41 cellular contexts compared by ENCODE assay signal in genomic region chr20:11011653-11012052, GRCh38.
"Had no signal": no experiment of that assay in that cellular context is flagged by ENCODE, and none has a peak within 500 bp of the region (broad histone marks: within the 10 kb centered on the region; RNA-seq: fewer than 3 reads in every experiment).

No MANE protein-coding gene starts in this region.

- H3K4me3 Mint-ChIP-seq: activated naive CD4-positive, alpha-beta T cell treated with anti-CD3 and anti-CD28 coated beads for 36 hours; activated naive CD4-positive, alpha-beta T cell treated with anti-CD3 and anti-CD28 coated beads, Interleukin-2, amount 10 ng/mL, durations not matched to agents 7 days and 5 days; activated naive CD4-positive, alpha-beta T cell treated with anti-CD3 and anti-CD28 coated beads, Interleukin-2, amount 50 U/mL, for 24 hours; activated naive CD8-positive, alpha-beta T cell; activated naive CD8-positive, alpha-beta T cell treated with anti-CD3 and anti-CD28 coated beads for 36 hours; activated naive CD8-positive, alpha-beta T cell treated with anti-CD3 and anti-CD28 coated beads, Interleukin-2, amount 10 ng/mL, durations not matched to agents 7 days and 5 days; activated naive CD8-positive, alpha-beta T cell treated with anti-CD3 and anti-CD28 coated beads, Interleukin-2, amount 50 U/mL, for 24 hours; activated T-cell treated with anti-CD3 and anti-CD28 coated beads, Interleukin-2, amount 50 U/mL, for 24 hours; activated T-cell treated with anti-CD3 and anti-CD28 coated beads, Interleukin-2, amount 50 U/mL, for 4 hours; activated T-cell treated with anti-CD3 and anti-CD28 coated beads, Interleukin-2, amount 50 U/mL, for 72 hours; activated T-helper 1 cell treated with anti-CD3 and anti-CD28 coated beads, Interleukin-12 subunit alpha, Interleukin-12 subunit beta, Interleukin-2, Interleukin-4 antibody, amounts not matched to agents 30 ng/mL and 10 ng/mL and 1 ng/mL, durations not matched to agents 14 hours and 24 hours and 36 hours; activated T-helper 17 cell treated with anti-CD3 and anti-CD28 coated beads, Interleukin-2, amount 50 U/mL, for 72 hours; brain; central memory CD8-positive, alpha-beta T cell had no signal

- H3K27me3 Mint-ChIP-seq: activated naive CD4-positive, alpha-beta T cell treated with anti-CD3 and anti-CD28 coated beads, Interleukin-2, amount 10 ng/mL, durations not matched to agents 7 days and 5 days; activated naive CD4-positive, alpha-beta T cell treated with anti-CD3 and anti-CD28 coated beads, Interleukin-2, amount 50 U/mL, for 24 hours; activated naive CD8-positive, alpha-beta T cell; activated naive CD8-positive, alpha-beta T cell treated with anti-CD3 and anti-CD28 coated beads for 36 hours; activated naive CD8-positive, alpha-beta T cell treated with anti-CD3 and anti-CD28 coated beads, Interleukin-2, amount 10 ng/mL, durations not matched to agents 7 days and 5 days; activated naive CD8-positive, alpha-beta T cell treated with anti-CD3 and anti-CD28 coated beads, Interleukin-2, amount 50 U/mL, for 24 hours; activated T-cell treated with anti-CD3 and anti-CD28 coated beads, Interleukin-2, amount 50 U/mL, for 24 hours; activated T-helper 17 cell treated with anti-CD3 and anti-CD28 coated beads, Interleukin-2, amount 50 U/mL, for 72 hours; brain; central memory CD8-positive, alpha-beta T cell had no signal

- H3K27me3 ChIP-seq: adrenal gland, ascending aorta, body of pancreas, brain microvascular endothelial cell, breast epithelium, cardiac muscle cell had no signal

- H3K27ac ChIP-seq: adrenal gland, ascending aorta, body of pancreas, brain microvascular endothelial cell, cardiac muscle cell had no signal

- ATAC-seq: activated naive CD4-positive, alpha-beta T cell treated with anti-CD3 and anti-CD28 coated beads, Interleukin-2, amount 50 U/mL, for 72 hours; activated naive CD8-positive, alpha-beta T cell treated with anti-CD3 and anti-CD28 coated beads, Interleukin-2, amount 50 U/mL, for 24 hours; activated T-cell treated with anti-CD3 and anti-CD28 coated beads, Interleukin-2, amount 50 U/mL, for 4 hours; activated T-cell treated with anti-CD3 and anti-CD28 coated beads, Interleukin-2, amount 50 U/mL, for 72 hours; activated T-helper 17 cell treated with anti-CD3 and anti-CD28 coated beads, Interleukin-2, amount 50 U/mL, for 72 hours; body of pancreas had no signal

- DNase-seq: activated effector memory CD4-positive, alpha-beta T cell treated with anti-CD3 and anti-CD28 coated beads, Interleukin-2, amount 50 U/mL, for 16 hours; activated effector memory CD4-positive, alpha-beta T cell treated with Interleukin-2 at 50 U/mL for 16 hours; activated gamma-delta T cell; activated gamma-delta T cell treated with Interleukin-2 at 50 U/mL for 16 hours; activated naive CD4-positive, alpha-beta T cell; activated naive CD4-positive, alpha-beta T cell treated with anti-CD3 and anti-CD28 coated beads for 36 hours; activated naive CD4-positive, alpha-beta T cell treated with anti-CD3 and anti-CD28 coated beads, Interleukin-2, amount 10 ng/mL, durations not matched to agents 7 days and 5 days; activated naive CD4-positive, alpha-beta T cell treated with anti-CD3 and anti-CD28 coated beads, Interleukin-2, amount 50 U/mL, for 16 hours; activated naive CD4-positive, alpha-beta T cell treated with Interleukin-2 at 50 U/mL for 16 hours; activated naive CD8-positive, alpha-beta T cell treated with anti-CD3 and anti-CD28 coated beads for 36 hours; activated naive CD8-positive, alpha-beta T cell treated with anti-CD3 and anti-CD28 coated beads, Interleukin-2, amount 10 ng/mL, durations not matched to agents 7 days and 5 days; activated naive CD8-positive, alpha-beta T cell treated with anti-CD3 and anti-CD28 coated beads, Interleukin-2, amount 50 U/mL, for 24 hours; activated T-cell treated with anti-CD3 and anti-CD28 coated beads for 4 hours; activated T-cell treated with anti-CD3 and anti-CD28 coated beads, Interleukin-2, amount 50 U/mL, for 1 hour; activated T-cell treated with anti-CD3 and anti-CD28 coated beads, Interleukin-2, amount 50 U/mL, for 24 hours; activated T-cell treated with anti-CD3 and anti-CD28 coated beads, Interleukin-2, amount 50 U/mL, for 4 hours; activated T-cell treated with anti-CD3 and anti-CD28 coated beads, Interleukin-2, amount 50 U/mL, for 48 hours; activated T-cell treated with anti-CD3 and anti-CD28 coated beads, Interleukin-2, amount 50 U/mL, for 72 hours; adrenal gland; amniotic stem cell; amygdala; anterior cingulate cortex; aorta; body of pancreas; brain microvascular endothelial cell; caudate nucleus; central memory CD4-positive, alpha-beta T cell; cerebellar nuclear complex had no signal

- H3K27ac Mint-ChIP-seq: activated naive CD4-positive, alpha-beta T cell treated with anti-CD3 and anti-CD28 coated beads for 36 hours; activated naive CD4-positive, alpha-beta T cell treated with anti-CD3 and anti-CD28 coated beads, Interleukin-2, amount 10 ng/mL, durations not matched to agents 7 days and 5 days; activated naive CD4-positive, alpha-beta T cell treated with anti-CD3 and anti-CD28 coated beads, Interleukin-2, amount 50 U/mL, for 24 hours; activated naive CD4-positive, alpha-beta T cell treated with anti-CD3 and anti-CD28 coated beads, Interleukin-2, amount 50 U/mL, for 72 hours; activated naive CD8-positive, alpha-beta T cell; activated naive CD8-positive, alpha-beta T cell treated with anti-CD3 and anti-CD28 coated beads for 36 hours; activated naive CD8-positive, alpha-beta T cell treated with anti-CD3 and anti-CD28 coated beads, Interleukin-2, amount 10 ng/mL, durations not matched to agents 7 days and 5 days; activated naive CD8-positive, alpha-beta T cell treated with anti-CD3 and anti-CD28 coated beads, Interleukin-2, amount 50 U/mL, for 24 hours; activated T-cell treated with anti-CD3 and anti-CD28 coated beads, Interleukin-2, amount 50 U/mL, for 24 hours; activated T-cell treated with anti-CD3 and anti-CD28 coated beads, Interleukin-2, amount 50 U/mL, for 72 hours; activated T-helper 1 cell treated with anti-CD3 and anti-CD28 coated beads, Interleukin-12 subunit alpha, Interleukin-12 subunit beta, Interleukin-2, Interleukin-4 antibody, amounts not matched to agents 30 ng/mL and 10 ng/mL and 1 ng/mL, durations not matched to agents 14 hours and 24 hours and 36 hours; activated T-helper 17 cell treated with anti-CD3 and anti-CD28 coated beads, Interleukin-2, amount 50 U/mL, for 72 hours; activated T-helper 2 cell treated with anti-CD3 and anti-CD28 coated beads, Interferon-gamma antibody, Interleukin-2, Interleukin-4, amounts not matched to agents 10 μg/mL and 5 μg/mL and 100 μg/mL, durations not matched to agents 14 hours and 24 hours and 36 hours; brain had no signal

- H3K36me3 ChIP-seq: adrenal gland, ascending aorta, brain microvascular endothelial cell, breast epithelium, cardiac muscle cell had no signal

- H3K9me3 ChIP-seq: adrenal gland, ascending aorta, body of pancreas, breast epithelium had no signal

- H3K9me3 Mint-ChIP-seq: activated naive CD4-positive, alpha-beta T cell treated with anti-CD3 and anti-CD28 coated beads for 36 hours; activated naive CD4-positive, alpha-beta T cell treated with anti-CD3 and anti-CD28 coated beads, Interleukin-2, amount 10 ng/mL, durations not matched to agents 7 days and 5 days; activated naive CD4-positive, alpha-beta T cell treated with anti-CD3 and anti-CD28 coated beads, Interleukin-2, amount 50 U/mL, for 24 hours; activated T-helper 1 cell treated with anti-CD3 and anti-CD28 coated beads, Interleukin-12 subunit alpha, Interleukin-12 subunit beta, Interleukin-2, Interleukin-4 antibody, amounts not matched to agents 30 ng/mL and 10 ng/mL and 1 ng/mL, durations not matched to agents 14 hours and 24 hours and 36 hours; activated T-helper 17 cell treated with anti-CD3 and anti-CD28 coated beads, Interleukin-2, amount 50 U/mL, for 72 hours; central memory CD8-positive, alpha-beta T cell had no signal

- H3K4me1 Mint-ChIP-seq: activated naive CD4-positive, alpha-beta T cell treated with anti-CD3 and anti-CD28 coated beads, Interleukin-2, amount 10 ng/mL, durations not matched to agents 7 days and 5 days; activated naive CD4-positive, alpha-beta T cell treated with anti-CD3 and anti-CD28 coated beads, Interleukin-2, amount 50 U/mL, for 24 hours; activated naive CD8-positive, alpha-beta T cell treated with anti-CD3 and anti-CD28 coated beads for 36 hours; activated naive CD8-positive, alpha-beta T cell treated with anti-CD3 and anti-CD28 coated beads, Interleukin-2, amount 10 ng/mL, durations not matched to agents 7 days and 5 days; activated naive CD8-positive, alpha-beta T cell treated with anti-CD3 and anti-CD28 coated beads, Interleukin-2, amount 50 U/mL, for 24 hours; activated T-helper 17 cell treated with anti-CD3 and anti-CD28 coated beads, Interleukin-2, amount 50 U/mL, for 72 hours; brain; central memory CD8-positive, alpha-beta T cell had no signal

- H3K4me3 ChIP-seq: adrenal gland, ascending aorta, body of pancreas, breast epithelium, cardiac muscle cell had no signal

- FAIRE-seq: astrocyte, bronchial epithelial cell had no signal

- H3K4me1 ChIP-seq: adrenal gland, body of pancreas, breast epithelium had no signal

- H3K36me3 Mint-ChIP-seq: activated naive CD4-positive, alpha-beta T cell treated with anti-CD3 and anti-CD28 coated beads, Interleukin-2, amount 10 ng/mL, durations not matched to agents 7 days and 5 days; activated naive CD4-positive, alpha-beta T cell treated with anti-CD3 and anti-CD28 coated beads, Interleukin-2, amount 50 U/mL, for 24 hours; activated naive CD8-positive, alpha-beta T cell; activated naive CD8-positive, alpha-beta T cell treated with anti-CD3 and anti-CD28 coated beads for 36 hours; activated naive CD8-positive, alpha-beta T cell treated with anti-CD3 and anti-CD28 coated beads, Interleukin-2, amount 10 ng/mL, durations not matched to agents 7 days and 5 days; brain had no signal
